ENCODE assay signal across 8 cellular contexts in genomic region chr3:14451844-14452533, GRCh38. TPM values are rescaled to one million over a fixed set of nuclear protein-coding genes. Genes with fewer than 3 reads are reported as not detected.
DNase-seq lines count a peak whose midpoint lies in the region; ATAC-seq and TF ChIP-seq lines count a peak whose summit lies in the region.

No MANE protein-coding gene starts in this region.

- DNase-seq in GM04503 (ENCODE audit: low read depth) = peak; percentile 75
- DNase-seq in heart left ventricle = peak; percentile 58 to 81 (median 72)
- no peak for DNase-seq in hippocampal formation (lab: John Stamatoyannopoulos, UW)
- DNase-seq in mesothelial cell of epicardium (ENCODE audit: low spot score in 2 of 2, unreplicated experiment in 2 of 2) = no peak
- DNase-seq in GDM1 (lab: John Stamatoyannopoulos, UW) = no peak
- DNase-seq in SW480 (ENCODE audit: low spot score) = no peak

- H3K27ac ChIP-seq in heart left ventricle (peak overlapping the region; percentile 5 to 94 (median 80)), skeletal muscle tissue (ENCODE audit: low read depth, low read length) (peak overlapping the region; percentile 92)

- peaks cover 24% of the 10 kb centered on the region for H3K36me3 Mint-ChIP-seq in mesothelial cell of epicardium

- peak overlapping the region in 2 of 3 donors; percentile 12 to 74 for H3K9ac ChIP-seq in skeletal muscle tissue (ENCODE audit: low read depth in 1 of 3, low read length in 3 of 3)

- intact Hi-C loops in heart left ventricle (cut with DNase I) = loop anchor here in 5 of 10 donors (2.0 to 10.0 kb wide), 4 partner anchors 17 to 557 kb away; partner anchors contain the start of gene SLC6A6 (in 4 of the 5)

- TF ChIP-seq CTCF in WI38 (IDR thresholded peaks at IDR 0.05; ENCODE audit: low read depth, low read length) = no peak
- TF ChIP-seq CTCF in heart left ventricle (IDR thresholded peaks at IDR 0.05) = no peak
- TF ChIP-seq CTCF in mesothelial cell of epicardium (IDR thresholded peaks at IDR 0.05; ENCODE audit: unreplicated experiment) = no peak

- H3K27me3 Mint-ChIP-seq in mesothelial cell of epicardium (ENCODE audit: low read depth) = no peaks in the 10 kb centered on the region

- H3K9me3 Mint-ChIP-seq in mesothelial cell of epicardium = no peaks in the 10 kb centered on the region

- H3K4me1 Mint-ChIP-seq in mesothelial cell of epicardium = peaks cover 13% of the 10 kb centered on the region

- H3K27ac Mint-ChIP-seq in mesothelial cell of epicardium = no peak overlapping the region

- H3K9me3 ChIP-seq in heart left ventricle = no peaks in the 10 kb centered on the region
- no peaks in the 10 kb centered on the region for H3K9me3 ChIP-seq in skeletal muscle tissue (ENCODE audit: control insufficient read depth in 3 of 3, low read length in 3 of 3)

- H3K4me1 ChIP-seq in heart left ventricle = peaks cover 19 to 72% (median 39%) of the 10 kb centered on the region in 12 donors
- peaks cover 41 to 56% (median 49%) of the 10 kb centered on the region in 3 donors for H3K4me1 ChIP-seq in skeletal muscle tissue (ENCODE audit: control insufficient read depth in 3 of 3, insufficient read depth in 3 of 3, low read length in 3 of 3)

- no peak for TF ChIP-seq POLR2A in heart left ventricle (IDR thresholded peaks at IDR 0.05)

- peaks cover 0 to 12% (median 0%) of the 10 kb centered on the region in 9 donors for H3K27me3 ChIP-seq in heart left ventricle
- H3K27me3 ChIP-seq in skeletal muscle tissue (ENCODE audit: control insufficient read depth in 3 of 3, insufficient read depth in 3 of 3, low read length in 3 of 3) = peaks cover 0 to 2% (median 0%) of the 10 kb centered on the region in 3 donors

- H3K4me3 Mint-ChIP-seq in mesothelial cell of epicardium = no peak overlapping the region

- H3K4me3 ChIP-seq in WI38 (ENCODE audit: low read depth, low read length) = peak overlapping the region; percentile 29
- H3K4me3 ChIP-seq in heart left ventricle = no peak overlapping the region
- H3K4me3 ChIP-seq in skeletal muscle tissue (ENCODE audit: low read length in 3 of 3) = no peak overlapping the region

- peaks cover 0 to 95% (median 26%) of the 10 kb centered on the region in 9 donors for H3K36me3 ChIP-seq in heart left ventricle
- H3K36me3 ChIP-seq in skeletal muscle tissue (ENCODE audit: control insufficient read depth in 3 of 3, insufficient read depth in 3 of 3, low read length in 3 of 3) = peaks cover 26 to 30% (median 30%) of the 10 kb centered on the region in 3 donors

- ATAC-seq in heart left ventricle = peak; percentile 25 to 53 (median 38)

- 47 to 65% (median 59%) methylated on average over 9 to 13 of the region's 13 CpGs for WGBS in heart left ventricle, 4 donors

RNA-seq across cellular contexts. Expression of gene SLC6A6, which starts 49.6 kb away (rescaled TPM):
- total RNA-seq in heart left ventricle (100 to 1,000 TPM in 1 of 9 donors, 10 to 100 TPM in 8; 17.5 to 101 (median 34.9) TPM), skeletal muscle tissue (5.7 TPM), mesothelial cell of epicardium (19.3 to 21.2 TPM (median 20.0 TPM) in 3 replicates)
- 100 to 1,000 TPM in 1 of 2 donors, 1 to 10 TPM in 1; 9.1 to 121 TPM for polyA plus RNA-seq in heart left ventricle

Comparison
In these comparisons a context has a peak if more than half of its experiments do, and no peak if none do; other contexts are left out.
1. DNase-seq: peak in GM04503 (single experiment) and heart left ventricle (5 of 5); none in hippocampal formation (0 of 2), mesothelial cell of epicardium (0 of 2), GDM1 (single experiment) and SW480 (single experiment).